Comparison of ENCODE assay signal across 1 cellular context in genomic region chr16:81640681-81641070, GRCh38.
TF ChIP-seq lines count a peak whose summit lies in the region.

No MANE protein-coding gene starts in this region.

TF ChIP-seq in K562, 482 proteins besides CTCF, POLR2A, EP300 and RAD21 (continued from another document):
- 0 out of 2 replicates have a peak, but pooled peaks have one; percentile 4 for TF ChIP-seq TFAP4 (CRISPR knock-in tag; IDR thresholded peaks at IDR 0.05; ENCODE audit: borderline replicate concordance)
